Comparison of ENCODE assay signal across 1 cellular context in the genomic region with DNA sequence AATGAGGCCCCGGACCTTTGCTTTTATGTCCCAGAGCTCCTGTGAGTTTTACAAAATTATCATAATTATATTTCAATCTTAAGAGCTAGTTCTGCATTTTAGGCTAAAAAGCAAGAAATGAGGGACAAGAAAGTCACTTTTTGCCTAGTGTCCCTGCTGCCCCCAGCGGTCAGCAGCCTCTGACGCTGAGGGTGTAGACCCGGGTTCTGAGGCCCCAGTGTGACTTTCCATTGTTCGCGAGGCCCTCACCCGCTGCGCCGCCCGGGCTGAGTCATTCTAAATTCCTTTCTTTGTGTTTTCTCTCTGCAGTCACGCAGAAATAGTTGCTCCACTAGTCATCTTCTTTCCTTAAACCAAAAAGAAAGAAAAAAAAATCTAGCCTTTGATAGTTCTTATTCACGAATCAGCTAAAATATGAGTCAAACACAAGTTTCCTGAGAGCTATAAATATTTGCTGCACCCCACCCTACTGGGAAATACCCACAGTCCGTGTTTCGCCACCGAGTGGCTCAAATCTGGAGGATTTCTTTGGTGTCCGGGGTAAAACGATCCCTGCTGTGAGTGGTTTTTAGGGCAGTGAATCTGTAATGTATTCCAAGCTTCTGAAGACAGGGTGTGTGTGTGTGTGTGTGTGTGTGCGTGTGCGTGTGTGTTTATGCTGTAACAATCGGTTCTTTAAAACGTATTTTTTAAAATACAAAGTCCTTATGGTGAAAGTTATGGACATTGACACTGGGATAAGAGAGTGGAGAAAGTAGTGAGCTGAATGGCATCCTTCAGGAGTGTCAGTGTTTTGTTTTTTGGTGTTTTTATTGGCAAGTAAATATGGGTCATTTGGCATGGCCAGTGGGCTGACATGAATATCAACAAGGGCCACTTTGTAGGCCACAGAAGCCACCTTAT.
TF ChIP-seq lines count a peak whose summit lies in the region.

No MANE protein-coding gene starts in this region.

TF ChIP-seq in HEK293, 187 proteins besides CTCF, POLR2A, EP300 and RAD21 (continued from another document):
- TF ChIP-seq, protein P1, sequence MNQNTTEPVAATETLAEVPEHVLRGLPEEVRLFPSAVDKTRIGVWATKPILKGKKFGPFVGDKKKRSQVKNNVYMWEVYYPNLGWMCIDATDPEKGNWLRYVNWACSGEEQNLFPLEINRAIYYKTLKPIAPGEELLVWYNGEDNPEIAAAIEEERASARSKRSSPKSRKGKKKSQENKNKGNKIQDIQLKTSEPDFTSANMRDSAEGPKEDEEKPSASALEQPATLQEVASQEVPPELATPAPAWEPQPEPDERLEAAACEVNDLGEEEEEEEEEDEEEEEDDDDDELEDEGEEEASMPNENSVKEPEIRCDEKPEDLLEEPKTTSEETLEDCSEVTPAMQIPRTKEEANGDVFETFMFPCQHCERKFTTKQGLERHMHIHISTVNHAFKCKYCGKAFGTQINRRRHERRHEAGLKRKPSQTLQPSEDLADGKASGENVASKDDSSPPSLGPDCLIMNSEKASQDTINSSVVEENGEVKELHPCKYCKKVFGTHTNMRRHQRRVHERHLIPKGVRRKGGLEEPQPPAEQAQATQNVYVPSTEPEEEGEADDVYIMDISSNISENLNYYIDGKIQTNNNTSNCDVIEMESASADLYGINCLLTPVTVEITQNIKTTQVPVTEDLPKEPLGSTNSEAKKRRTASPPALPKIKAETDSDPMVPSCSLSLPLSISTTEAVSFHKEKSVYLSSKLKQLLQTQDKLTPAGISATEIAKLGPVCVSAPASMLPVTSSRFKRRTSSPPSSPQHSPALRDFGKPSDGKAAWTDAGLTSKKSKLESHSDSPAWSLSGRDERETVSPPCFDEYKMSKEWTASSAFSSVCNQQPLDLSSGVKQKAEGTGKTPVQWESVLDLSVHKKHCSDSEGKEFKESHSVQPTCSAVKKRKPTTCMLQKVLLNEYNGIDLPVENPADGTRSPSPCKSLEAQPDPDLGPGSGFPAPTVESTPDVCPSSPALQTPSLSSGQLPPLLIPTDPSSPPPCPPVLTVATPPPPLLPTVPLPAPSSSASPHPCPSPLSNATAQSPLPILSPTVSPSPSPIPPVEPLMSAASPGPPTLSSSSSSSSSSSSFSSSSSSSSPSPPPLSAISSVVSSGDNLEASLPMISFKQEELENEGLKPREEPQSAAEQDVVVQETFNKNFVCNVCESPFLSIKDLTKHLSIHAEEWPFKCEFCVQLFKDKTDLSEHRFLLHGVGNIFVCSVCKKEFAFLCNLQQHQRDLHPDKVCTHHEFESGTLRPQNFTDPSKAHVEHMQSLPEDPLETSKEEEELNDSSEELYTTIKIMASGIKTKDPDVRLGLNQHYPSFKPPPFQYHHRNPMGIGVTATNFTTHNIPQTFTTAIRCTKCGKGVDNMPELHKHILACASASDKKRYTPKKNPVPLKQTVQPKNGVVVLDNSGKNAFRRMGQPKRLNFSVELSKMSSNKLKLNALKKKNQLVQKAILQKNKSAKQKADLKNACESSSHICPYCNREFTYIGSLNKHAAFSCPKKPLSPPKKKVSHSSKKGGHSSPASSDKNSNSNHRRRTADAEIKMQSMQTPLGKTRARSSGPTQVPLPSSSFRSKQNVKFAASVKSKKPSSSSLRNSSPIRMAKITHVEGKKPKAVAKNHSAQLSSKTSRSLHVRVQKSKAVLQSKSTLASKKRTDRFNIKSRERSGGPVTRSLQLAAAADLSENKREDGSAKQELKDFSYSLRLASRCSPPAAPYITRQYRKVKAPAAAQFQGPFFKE (tag by site-specific recombination; IDR thresholded peaks at IDR 0.05; ENCODE audit: borderline replicate concordance), result no peak
- TF ChIP-seq, protein P2, sequence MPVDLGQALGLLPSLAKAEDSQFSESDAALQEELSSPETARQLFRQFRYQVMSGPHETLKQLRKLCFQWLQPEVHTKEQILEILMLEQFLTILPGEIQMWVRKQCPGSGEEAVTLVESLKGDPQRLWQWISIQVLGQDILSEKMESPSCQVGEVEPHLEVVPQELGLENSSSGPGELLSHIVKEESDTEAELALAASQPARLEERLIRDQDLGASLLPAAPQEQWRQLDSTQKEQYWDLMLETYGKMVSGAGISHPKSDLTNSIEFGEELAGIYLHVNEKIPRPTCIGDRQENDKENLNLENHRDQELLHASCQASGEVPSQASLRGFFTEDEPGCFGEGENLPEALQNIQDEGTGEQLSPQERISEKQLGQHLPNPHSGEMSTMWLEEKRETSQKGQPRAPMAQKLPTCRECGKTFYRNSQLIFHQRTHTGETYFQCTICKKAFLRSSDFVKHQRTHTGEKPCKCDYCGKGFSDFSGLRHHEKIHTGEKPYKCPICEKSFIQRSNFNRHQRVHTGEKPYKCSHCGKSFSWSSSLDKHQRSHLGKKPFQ (tag by site-specific recombination; IDR thresholded peaks at IDR 0.05), result peak; percentile 62
- TF ChIP-seq ZNF548 (tag by site-specific recombination; IDR thresholded peaks at IDR 0.05), result no peak
